In the genomic region with DNA sequence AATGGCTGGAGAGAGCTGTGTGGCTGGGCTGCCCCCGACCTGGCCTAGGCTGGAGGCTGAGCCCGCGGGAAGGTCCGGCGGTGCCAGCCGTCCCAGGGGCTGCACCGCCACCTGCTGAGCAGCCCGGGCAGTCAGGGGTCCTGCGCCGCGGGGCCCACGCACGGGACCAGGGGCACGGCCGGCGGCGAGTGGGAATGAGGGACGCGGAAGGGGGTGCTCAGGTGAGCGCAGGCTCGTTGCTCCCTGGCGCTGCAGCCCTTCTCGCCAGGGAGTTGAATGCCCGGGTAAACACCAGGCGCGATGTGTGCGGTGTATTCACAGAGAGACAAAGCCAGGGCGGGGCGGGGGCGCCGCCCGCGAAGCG, we compare ENCODE assay signal across 7 cellular contexts. TPM values are rescaled to one million over a fixed set of nuclear protein-coding genes. Genes with fewer than 3 reads are reported as not detected.
A peak's percentile ranks its signal among the peaks of the same experiment; 100 is the strongest.
DNase-seq lines count a peak whose midpoint lies in the region; ATAC-seq and TF ChIP-seq lines count a peak whose summit lies in the region.

No MANE protein-coding gene starts in this region.

- no peaks in the 10 kb centered on the region for H3K27me3 ChIP-seq in foreskin keratinocyte

- ATAC-seq in GM21786 (IDR thresholded peaks at IDR 0.05; ENCODE audit: unreplicated experiment) (peak; percentile 15), foreskin keratinocyte (peak; percentile 13)

- TF ChIP-seq CTCF in GM12874 (IDR thresholded peaks at IDR 0.05; ENCODE audit: insufficient read depth, low read depth, low read length) (0 out of 2 replicates have a peak, but pooled peaks have one; percentile 24), RWPE1 (conservative IDR thresholded peaks at IDR 0.05; ENCODE audit: low read depth) (no peak; the same call in 1 of the 2 replicates), foreskin keratinocyte (conservative IDR thresholded peaks at IDR 0.05) (peak; percentile 58), retinal pigment epithelial cell (conservative IDR thresholded peaks at IDR 0.05; ENCODE audit: low read depth, low read length) (peak; percentile 47)

- CTCF ChIA-PET in RWPE1 (lab: Yijun Ruan, JAX) = interaction anchor here (0.8 kb wide), 1 partner anchor 35 kb away, joined by 3 read pairs; no protein-coding TSS in a partner anchor

- DNase-seq in RWPE1 (ENCODE audit: low spot score) (no peak), foreskin keratinocyte (no peak), retinal pigment epithelial cell (ENCODE audit: low read depth) (no peak), ecto neural progenitor cell (ENCODE audit: low spot score) (no peak), NCI-H774 (lab: John Stamatoyannopoulos, UW) (no peak)

- POLR2A ChIA-PET in RWPE1 (lab: Yijun Ruan, JAX; ENCODE audit: low non-redundant PET) = no interaction called here

- peaks cover 40% of the 10 kb centered on the region for H3K4me1 ChIP-seq in foreskin keratinocyte

- peak overlapping the region; percentile 44 for H3K4me3 ChIP-seq in retinal pigment epithelial cell (ENCODE audit: low read length)

- H3K27ac ChIP-seq in RWPE1 (peak overlapping the region; percentile 99), foreskin keratinocyte (no peak overlapping the region)

RNA-seq across cellular contexts. Expression of gene SEMA3F, which starts 0.7 kb away (rescaled TPM):
- 108 and 121 TPM in 2 replicates for total RNA-seq in foreskin keratinocyte
- polyA plus RNA-seq in foreskin keratinocyte = 94.2 and 98.4 TPM in 2 replicates

RNA-seq across cellular contexts. Expression of gene GNAT1, which starts 37.0 kb away (rescaled TPM):
- total RNA-seq in foreskin keratinocyte = 0.03 TPM in 1 of 2 replicates, not detected in the other
- polyA plus RNA-seq in foreskin keratinocyte = not detected in 2 replicates

RNA-seq across cellular contexts. Expression of gene SLC38A3, which starts 50.6 kb away (rescaled TPM):
- not detected in 2 replicates for total RNA-seq in foreskin keratinocyte
- 0.09 TPM in 1 of 2 replicates, not detected in the other for polyA plus RNA-seq in foreskin keratinocyte
